9 cellular contexts compared by ENCODE assay signal in the genomic region with DNA sequence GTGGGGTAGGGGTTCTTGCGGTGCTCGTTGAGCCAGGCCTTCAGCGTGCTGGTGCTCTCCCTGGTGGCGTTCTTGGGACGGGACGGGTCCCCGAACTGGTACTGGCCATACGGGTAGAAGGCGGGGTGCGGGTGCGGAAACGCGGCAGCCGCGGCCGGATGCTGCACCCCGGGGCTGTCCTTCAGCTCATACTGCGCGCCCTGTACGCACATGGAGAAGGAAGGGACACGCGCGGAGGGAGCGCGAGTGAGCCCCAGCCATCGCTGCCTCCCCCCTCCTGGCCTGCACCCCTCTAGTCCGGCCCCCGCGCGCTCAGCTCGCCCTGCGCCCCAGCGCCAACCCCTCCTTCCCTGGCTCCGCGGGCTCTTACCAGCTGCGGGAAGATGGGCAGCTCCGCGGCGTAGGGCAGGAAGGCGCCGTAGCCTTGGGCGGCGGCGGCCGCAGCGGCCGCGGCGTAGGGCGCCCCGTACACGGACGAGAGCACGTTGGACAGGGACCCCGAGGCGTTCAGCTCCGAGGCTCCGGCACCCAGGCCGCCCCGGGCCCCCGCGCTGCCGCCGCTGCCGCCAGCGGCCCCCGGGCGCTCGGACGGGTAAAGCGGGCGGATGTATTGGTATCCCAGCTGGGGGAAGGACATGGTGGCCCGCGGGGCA. TPM values are rescaled to one million over a fixed set of nuclear protein-coding genes. Genes with fewer than 3 reads are reported as not detected.
DNase-seq lines count a peak whose midpoint lies in the region; ATAC-seq and TF ChIP-seq lines count a peak whose summit lies in the region.
"Had no signal": no experiment of that assay in that cellular context is flagged by ENCODE, and none has a peak within 500 bp of the region (broad histone marks: within the 10 kb centered on the region; RNA-seq: fewer than 3 reads in every experiment).

No MANE protein-coding gene starts in this region.

- H3K9me3 ChIP-seq in colonic mucosa (no peaks in the 10 kb centered on the region), mucosa of descending colon (no peaks in the 10 kb centered on the region)
- no peaks in the 10 kb centered on the region for H3K9me3 ChIP-seq in CD4-positive, alpha-beta memory T cell (ENCODE audit: control insufficient read depth in 1 of 2, low read length in 2 of 2)
- H3K9me3 ChIP-seq: neutrophil had no signal

- POLR2A ChIA-PET in CD4-positive, alpha-beta memory T cell (lab: Charles Lee; ENCODE audit: partially characterized antibody), result no interaction called here

- H3K4me1 Mint-ChIP-seq in CD4-positive, alpha-beta memory T cell, result peaks cover 15 to 49% (median 26%) of the 10 kb centered on the region in 4 donors

- H3K9me3 Mint-ChIP-seq in CD4-positive, alpha-beta memory T cell, result no peaks in the 10 kb centered on the region

- CTCF ChIA-PET in CD4-positive, alpha-beta memory T cell (lab: Charles Lee; ENCODE audit: partially characterized antibody), result no interaction called here

- peak; percentile 63 for DNase-seq in Daoy (ENCODE audit: low read depth)
- DNase-seq in NCI-H1092 treated with DMSO at 0.1 percent for 48 hours (lab: John Stamatoyannopoulos, UW), result peak; percentile 27
- no peak for DNase-seq in colonic mucosa
- DNase-seq in mucosa of descending colon, result no peak
- no peak for DNase-seq in CD4-positive, alpha-beta memory T cell
- no peak for DNase-seq in posterior vena cava (ENCODE audit: low spot score)

- intact Hi-C loops in colonic mucosa (cut with DNase I) (loop anchor here (10.0 kb wide), 1 partner anchor 649 kb away; the partner anchor contains the start of gene IRX5), mucosa of descending colon (cut with DNase I, micrococcal nuclease) (no loop called here), posterior vena cava (cut with DNase I) (loop anchor here in 1 of 2 donors (2.0 kb wide), 1 partner anchor 973 kb away; no protein-coding TSS in a partner anchor)
- intact Hi-C loops in CD4-positive, alpha-beta memory T cell (cut with micrococcal nuclease), result no loop called here

- H3K36me3 Mint-ChIP-seq in CD4-positive, alpha-beta memory T cell, result no peaks in the 10 kb centered on the region

- peaks cover 92% of the 10 kb centered on the region for H3K27me3 ChIP-seq in colonic mucosa
- peaks cover 6% of the 10 kb centered on the region for H3K27me3 ChIP-seq in CD4-positive, alpha-beta memory T cell (ENCODE audit: insufficient read depth, low read length)

- H3K36me3 ChIP-seq in colonic mucosa (no peaks in the 10 kb centered on the region), mucosa of descending colon (ENCODE audit: low read depth) (no peaks in the 10 kb centered on the region)
- no peaks in the 10 kb centered on the region for H3K36me3 ChIP-seq in CD4-positive, alpha-beta memory T cell (ENCODE audit: insufficient read depth, low read length)
- H3K36me3 ChIP-seq: neutrophil had no signal

- no peak overlapping the region for H3K27ac Mint-ChIP-seq in CD4-positive, alpha-beta memory T cell

- H3K27me3 Mint-ChIP-seq in CD4-positive, alpha-beta memory T cell, result peaks cover 40 to 53% of the 10 kb centered on the region in 2 donors

- H3K4me1 ChIP-seq in colonic mucosa (peaks cover 11% of the 10 kb centered on the region), mucosa of descending colon (ENCODE audit: low read depth) (peaks cover 45% of the 10 kb centered on the region)
- no peaks in the 10 kb centered on the region for H3K4me1 ChIP-seq in CD4-positive, alpha-beta memory T cell (ENCODE audit: insufficient read depth, low read length)

- no peak overlapping the region for H3K9ac ChIP-seq in colonic mucosa (ENCODE audit: low read depth in 2 of 2, low read length in 2 of 2)

- H3K27ac ChIP-seq in colonic mucosa, result no peak overlapping the region
- no peak overlapping the region for H3K27ac ChIP-seq in CD4-positive, alpha-beta memory T cell (ENCODE audit: low read depth, low read length)
- H3K27ac ChIP-seq: neutrophil had no signal

- TF ChIP-seq CTCF in colonic mucosa (IDR thresholded peaks at IDR 0.05) (no peak), mucosa of descending colon (IDR thresholded peaks at IDR 0.05) (no peak)

- peak overlapping the region in 4 of 8 donors; percentile 19 to 57 (median 28) for H3K4me3 Mint-ChIP-seq in CD4-positive, alpha-beta memory T cell

- ATAC-seq in mucosa of descending colon, result peak; percentile 8
- no peak for ATAC-seq in GM21423 (IDR thresholded peaks at IDR 0.05; ENCODE audit: unreplicated experiment)
- ATAC-seq in GM21619 (IDR thresholded peaks at IDR 0.05; ENCODE audit: unreplicated experiment), result no peak

- peak overlapping the region; percentile 9 for H3K4me3 ChIP-seq in colonic mucosa
- no peak overlapping the region for H3K4me3 ChIP-seq in mucosa of descending colon
- no peak overlapping the region for H3K4me3 ChIP-seq in CD4-positive, alpha-beta memory T cell (ENCODE audit: low read length in 2 of 2)

RNA-seq across cellular contexts. Expression of gene IRX3, which starts 1.0 kb away (rescaled TPM):
- 6.5 and 6.7 TPM in 2 replicates for total RNA-seq in Daoy (2014; rRNA removed; shearing (Covaris generic))
- under 1 TPM in 1 of 2 donors, not detected in 1; 0.54 TPM for total RNA-seq in colonic mucosa
- total RNA-seq in mucosa of descending colon, result under 1 TPM in 1 of 3 donors, not detected in 2; 0.44 TPM
- not detected for total RNA-seq in CD4-positive, alpha-beta memory T cell
- polyA plus RNA-seq in CD4-positive, alpha-beta memory T cell, result not detected
- 1 to 10 TPM; 2.7 to 4.4 TPM for total RNA-seq in posterior vena cava

Comparison
In these comparisons a context has a peak if more than half of its experiments do, and no peak if none do; other contexts are left out.
1. DNase-seq: peak in Daoy (single experiment) and NCI-H1092 treated with DMSO at 0.1 percent for 48 hours (single experiment); none in colonic mucosa (single experiment), mucosa of descending colon (0 of 3), CD4-positive, alpha-beta memory T cell (0 of 5) and posterior vena cava (single experiment).